Comparison of ENCODE assay signal across 9 cellular contexts in genomic region chr19:47243364-47243775, GRCh38. TPM values are rescaled to one million over a fixed set of nuclear protein-coding genes. Genes with fewer than 3 reads are reported as not detected.
DNase-seq lines count a peak whose midpoint lies in the region; ATAC-seq and TF ChIP-seq lines count a peak whose summit lies in the region.
"Had no signal": no experiment of that assay in that cellular context is flagged by ENCODE, and none has a peak within 500 bp of the region (broad histone marks: within the 10 kb centered on the region; RNA-seq: fewer than 3 reads in every experiment).

No MANE protein-coding gene starts in this region.

- H3K9me3 Mint-ChIP-seq in activated naive CD4-positive, alpha-beta T cell treated with anti-CD3 and anti-CD28 coated beads, Interleukin-2, amount 10 ng/mL, durations not matched to agents 7 days and 5 days, result no peaks in the 10 kb centered on the region
- no peaks in the 10 kb centered on the region for H3K9me3 Mint-ChIP-seq in activated naive CD8-positive, alpha-beta T cell (ENCODE audit: low read depth)
- no peaks in the 10 kb centered on the region for H3K9me3 Mint-ChIP-seq in immature natural killer cell

- no peak for DNase-seq in activated naive CD4-positive, alpha-beta T cell treated with anti-CD3 and anti-CD28 coated beads, Interleukin-2, amount 10 ng/mL, durations not matched to agents 7 days and 5 days
- no peak for DNase-seq in activated naive CD4-positive, alpha-beta T cell treated with anti-CD3 and anti-CD28 coated beads, Interleukin-2, amount 50 U/mL, for 16 hours
- DNase-seq in immature natural killer cell (no peak), transverse colon (no peak), cerebellar nuclear complex (lab: John Stamatoyannopoulos, UW) (no peak)

- H3K4me3 Mint-ChIP-seq in activated naive CD4-positive, alpha-beta T cell treated with anti-CD3 and anti-CD28 coated beads, Interleukin-2, amount 10 ng/mL, durations not matched to agents 7 days and 5 days, result peak overlapping the region; percentile 63
- H3K4me3 Mint-ChIP-seq in activated naive CD8-positive, alpha-beta T cell, result peak overlapping the region; percentile 91
- H3K4me3 Mint-ChIP-seq in immature natural killer cell, result peak overlapping the region; percentile 49 to 87 (median 82)

- intact Hi-C loops in transverse colon (cut with DNase I; ENCODE audit: low total_unique reads), result no loop called here

- H3K27ac ChIP-seq in transverse colon, result peak overlapping the region; percentile 58 to 80 (median 74)

- 11 to 19% methylated on average over 5 to 8 of the region's 9 CpGs for WGBS in transverse colon (ENCODE audit: low coverage in 1 of 2), 2 donors

- peaks cover 23% of the 10 kb centered on the region for H3K27me3 ChIP-seq in transverse colon
- H3K27me3 ChIP-seq: pancreas had no signal

- no peak for TF ChIP-seq CTCF in transverse colon (IDR thresholded peaks at IDR 0.05)

- CTCF ChIA-PET in activated naive CD4-positive, alpha-beta T cell treated with anti-CD3 and anti-CD28 coated beads, Interleukin-2, amount 10 ng/mL, durations not matched to agents 7 days and 5 days (lab: Charles Lee), result interaction anchor here (0.7 to 6.3 kb wide), 11 partner anchors 8 to 230 kb away, joined by 3 to 197 read pairs (median 6); no protein-coding TSS in a partner anchor

- H3K4me3 ChIP-seq in transverse colon, result peak overlapping the region in 2 of 4 donors; percentile 19 to 20

- H3K4me1 Mint-ChIP-seq in activated naive CD4-positive, alpha-beta T cell treated with anti-CD3 and anti-CD28 coated beads, Interleukin-2, amount 10 ng/mL, durations not matched to agents 7 days and 5 days, result peaks cover 44% of the 10 kb centered on the region
- H3K4me1 Mint-ChIP-seq in activated naive CD8-positive, alpha-beta T cell (ENCODE audit: low read depth), result peaks cover 36% of the 10 kb centered on the region
- H3K4me1 Mint-ChIP-seq in immature natural killer cell, result peaks cover 20 to 37% of the 10 kb centered on the region in 2 donors

- no peak for TF ChIP-seq POLR2A in transverse colon (IDR thresholded peaks at IDR 0.05)

- H3K4me1 ChIP-seq in transverse colon, result peaks cover 8 to 45% (median 38%) of the 10 kb centered on the region in 4 donors

- no peaks in the 10 kb centered on the region for H3K36me3 ChIP-seq in transverse colon
- H3K36me3 ChIP-seq: pancreas had no signal

- no peak for TF ChIP-seq EP300 in transverse colon (IDR thresholded peaks at IDR 0.05; ENCODE audit: low read depth)

- H3K27me3 Mint-ChIP-seq in activated naive CD4-positive, alpha-beta T cell treated with anti-CD3 and anti-CD28 coated beads, Interleukin-2, amount 10 ng/mL, durations not matched to agents 7 days and 5 days, result peaks cover 26% of the 10 kb centered on the region
- no peaks in the 10 kb centered on the region for H3K27me3 Mint-ChIP-seq in activated naive CD8-positive, alpha-beta T cell
- H3K27me3 Mint-ChIP-seq in immature natural killer cell (ENCODE audit: low read depth in 3 of 3), result peaks cover 5 to 13% (median 10%) of the 10 kb centered on the region in 3 donors

- peak overlapping the region; percentile 89 for H3K27ac Mint-ChIP-seq in activated naive CD4-positive, alpha-beta T cell treated with anti-CD3 and anti-CD28 coated beads, Interleukin-2, amount 10 ng/mL, durations not matched to agents 7 days and 5 days
- H3K27ac Mint-ChIP-seq in activated naive CD8-positive, alpha-beta T cell, result peak overlapping the region; percentile 95
- H3K27ac Mint-ChIP-seq in immature natural killer cell, result peak overlapping the region in 4 of 6 donors; percentile 79 to 96 (median 85)

- no peaks in the 10 kb centered on the region for H3K9me3 ChIP-seq in transverse colon
- H3K9me3 ChIP-seq: pancreas had no signal

- no peak for ATAC-seq in HG03039 (IDR thresholded peaks at IDR 0.05; ENCODE audit: unreplicated experiment)
- ATAC-seq in HG02763 (IDR thresholded peaks at IDR 0.05; ENCODE audit: unreplicated experiment), result no peak

- H3K36me3 Mint-ChIP-seq in activated naive CD4-positive, alpha-beta T cell treated with anti-CD3 and anti-CD28 coated beads, Interleukin-2, amount 10 ng/mL, durations not matched to agents 7 days and 5 days, result no peaks in the 10 kb centered on the region
- no peaks in the 10 kb centered on the region for H3K36me3 Mint-ChIP-seq in activated naive CD8-positive, alpha-beta T cell
- no peaks in the 10 kb centered on the region for H3K36me3 Mint-ChIP-seq in immature natural killer cell

- in situ Hi-C loops in transverse colon (cut with MboI; ENCODE audit: low pct_ligation_motif_present in 1 of 4, low pct_unique_long_range_greater_than_20kb in 1 of 4, low sequenced_read_pairs in 3 of 4), result loop anchor here in 2 of 4 donors (10.0 kb wide), 2 partner anchors 89 to 99 kb away; no protein-coding TSS in a partner anchor

RNA-seq across cellular contexts. Expression of gene BBC3, which starts 12.4 kb away (rescaled TPM):
- 10 to 100 TPM in 1 of 3 donors, 1 to 10 TPM in 2; 8.3 to 13.9 (median 8.4) TPM for polyA plus RNA-seq in immature natural killer cell
- 10 to 100 TPM; 10.9 to 31.0 (median 14.4) TPM for total RNA-seq in transverse colon

RNA-seq across cellular contexts. Expression of gene CCDC9, which starts 13.0 kb away (rescaled TPM):
- polyA plus RNA-seq in immature natural killer cell, result 10 to 100 TPM in 1 of 3 donors, 1 to 10 TPM in 2; 2.6 to 12.2 (median 5.1) TPM
- total RNA-seq in transverse colon, result 10 to 100 TPM; 20.9 to 27.5 (median 22.4) TPM

RNA-seq across cellular contexts. Expression of gene INAFM1, which starts 31.3 kb away (rescaled TPM):
- 1 to 10 TPM; 1.2 to 3.9 (median 2.3) TPM for polyA plus RNA-seq in immature natural killer cell
- 10 to 100 TPM in 2 of 4 donors, 1 to 10 TPM in 2; 7.2 to 17.2 (median 9.6) TPM for total RNA-seq in transverse colon
